Comparison of ENCODE assay signal across 11 cellular contexts in the genomic region with DNA sequence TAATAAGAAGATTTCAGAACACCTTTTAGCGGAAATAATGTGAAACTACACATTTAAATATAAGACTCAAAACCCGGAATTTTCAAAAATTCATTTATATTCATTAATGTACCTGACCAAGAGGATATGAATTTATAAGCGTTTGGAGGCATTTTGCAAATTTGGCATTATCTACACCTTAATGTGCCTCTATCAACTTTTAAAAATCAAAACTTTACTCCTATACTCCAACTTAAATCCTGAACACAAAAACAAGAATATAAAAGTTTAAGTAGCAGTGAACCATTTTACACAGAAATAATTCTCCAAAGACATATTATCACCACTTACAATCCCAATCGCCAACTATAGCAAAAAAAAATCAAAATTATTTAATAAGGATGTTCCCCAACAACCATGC. TPM values are rescaled to one million over a fixed set of nuclear protein-coding genes. Genes with fewer than 3 reads are reported as not detected.
DNase-seq lines count a peak whose midpoint lies in the region; ATAC-seq and TF ChIP-seq lines count a peak whose summit lies in the region.
"Had no signal": no experiment of that assay in that cellular context is flagged by ENCODE, and none has a peak within 500 bp of the region (broad histone marks: within the 10 kb centered on the region; RNA-seq: fewer than 3 reads in every experiment).

No MANE protein-coding gene starts in this region.

- peaks cover 83% of the 10 kb centered on the region for H3K79me2 ChIP-seq in neural cell (replicated peaks; ENCODE audit: insufficient read depth, low read length)

- peak overlapping the region; percentile 81 for H3K9ac ChIP-seq in neural cell (ENCODE audit: low read length)

- no peaks in the 10 kb centered on the region for H3K9me2 ChIP-seq in neural cell (ENCODE audit: insufficient read depth, low read length)

- no peaks in the 10 kb centered on the region for H3K36me3 Mint-ChIP-seq in naive thymus-derived CD4-positive, alpha-beta T cell

- CTCF ChIA-PET in naive thymus-derived CD4-positive, alpha-beta T cell (lab: Charles Lee) = no interaction called here

- H3K9me3 ChIP-seq in right atrium auricular region (no peaks in the 10 kb centered on the region), neural cell (ENCODE audit: low read length) (no peaks in the 10 kb centered on the region)
- H3K9me3 ChIP-seq in naive thymus-derived CD4-positive, alpha-beta T cell (ENCODE audit: control insufficient read depth in 2 of 3, low read length in 3 of 3) = no peaks in the 10 kb centered on the region

- H4K20me1 ChIP-seq in neural cell (ENCODE audit: insufficient read depth) = no peaks in the 10 kb centered on the region

- peaks cover 0 to 56% of the 10 kb centered on the region in 2 donors for H3K4me1 ChIP-seq in right atrium auricular region
- H3K4me1 ChIP-seq in naive thymus-derived CD4-positive, alpha-beta T cell (ENCODE audit: control insufficient read depth in 2 of 2, insufficient read depth in 2 of 2, low read length in 2 of 2) = no peaks in the 10 kb centered on the region

- H3K4me3 Mint-ChIP-seq in naive thymus-derived CD4-positive, alpha-beta T cell = no peak overlapping the region
- H3K4me3 Mint-ChIP-seq: immature natural killer cell had no signal

- no peak overlapping the region for H2AFZ ChIP-seq in neural cell (ENCODE audit: low read depth, low read length)

- peaks cover 0 to 17% (median 16%) of the 10 kb centered on the region in 7 donors for H3K4me1 Mint-ChIP-seq in naive thymus-derived CD4-positive, alpha-beta T cell

- no peak for TF ChIP-seq RAD21 in neural cell (conservative IDR thresholded peaks at IDR 0.05)

- H3K4me3 ChIP-seq in right atrium auricular region (peak overlapping the region; percentile 77 to 79), epithelial cell of esophagus (ENCODE audit: low read length) (peak overlapping the region; percentile 84), neural cell (ENCODE audit: low read length) (peak overlapping the region; percentile 75)
- H3K4me3 ChIP-seq in naive thymus-derived CD4-positive, alpha-beta T cell (ENCODE audit: low read length) = no peak overlapping the region

- POLR2A ChIA-PET in naive thymus-derived CD4-positive, alpha-beta T cell (lab: Charles Lee) = no interaction called here

- H3K27ac ChIP-seq in right atrium auricular region (peak overlapping the region; percentile 91 to 94), neural cell (ENCODE audit: low read length) (peak overlapping the region; percentile 93)
- H3K27ac ChIP-seq in naive thymus-derived CD4-positive, alpha-beta T cell (ENCODE audit: low read depth, low read length) = no peak overlapping the region

- H3K9me3 Mint-ChIP-seq in naive thymus-derived CD4-positive, alpha-beta T cell = peaks cover 0 to 11% (median 0%) of the 10 kb centered on the region in 11 donors

- H3K27ac Mint-ChIP-seq in naive thymus-derived CD4-positive, alpha-beta T cell = no peak overlapping the region
- H3K27ac Mint-ChIP-seq: immature natural killer cell had no signal

- no peaks in the 10 kb centered on the region for H3K36me3 ChIP-seq in right atrium auricular region
- H3K36me3 ChIP-seq in neural cell (ENCODE audit: insufficient read depth, low read length) = no peaks in the 10 kb centered on the region
- no peaks in the 10 kb centered on the region for H3K36me3 ChIP-seq in naive thymus-derived CD4-positive, alpha-beta T cell (ENCODE audit: control insufficient read depth in 2 of 3, insufficient read depth in 3 of 3, low read length in 3 of 3)

- DNase-seq in right atrium auricular region (ENCODE audit: low spot score) (no peak), left ventricle myocardium superior (no peak), epithelial cell of esophagus (ENCODE audit: low read depth) (no peak), AG08395 (ENCODE audit: low spot score) (no peak)
- no peak for DNase-seq in activated CD8-positive, alpha-beta memory T cell treated with anti-CD3 and anti-CD28 coated beads for 24 hours
- no peak for DNase-seq in stimulated activated CD4-positive, alpha-beta T cell treated with anti-CD3 and anti-CD28 coated beads, Interleukin-4, amount 100 ng/mL, for 4 hours
- no peak for DNase-seq in naive thymus-derived CD4-positive, alpha-beta T cell
- DNase-seq: activated CD4-positive, alpha-beta T cell treated with anti-CD3 and anti-CD28 coated beads for 48 hours; immature natural killer cell; stimulated activated CD4-positive, alpha-beta T cell treated with anti-CD3 and anti-CD28 coated beads, Interleukin-15, amount 100 ng/mL, for 24 hours had no signal

- no peaks in the 10 kb centered on the region for H3F3A ChIP-seq in neural cell (ENCODE audit: insufficient read depth, low read length, poor library complexity, severe bottlenecking)

- peaks cover 4 to 31% (median 13%) of the 10 kb centered on the region in 5 donors for H3K27me3 Mint-ChIP-seq in naive thymus-derived CD4-positive, alpha-beta T cell

- intact Hi-C loops in left ventricle myocardium superior (cut with micrococcal nuclease) = no loop called here
- intact Hi-C loops in naive thymus-derived CD4-positive, alpha-beta T cell (cut with micrococcal nuclease) = loop anchor here in 1 of 2 donors (10.0 kb wide), 1 partner anchor 98 kb away; no protein-coding TSS in a partner anchor

- peak overlapping the region; percentile 79 for H3K4me2 ChIP-seq in neural cell (ENCODE audit: low read length)

- no peak for TF ChIP-seq EP300 in neural cell (conservative IDR thresholded peaks at IDR 0.05; ENCODE audit: poor library complexity, severe bottlenecking)

- H3K27me3 ChIP-seq in right atrium auricular region = no peaks in the 10 kb centered on the region
- no peaks in the 10 kb centered on the region for H3K27me3 ChIP-seq in neural cell (ENCODE audit: insufficient read depth, low read depth, low read length)
- H3K27me3 ChIP-seq in naive thymus-derived CD4-positive, alpha-beta T cell (ENCODE audit: control insufficient read depth in 2 of 2, insufficient read depth in 2 of 2, low read length in 2 of 2) = peaks cover 0 to 10% of the 10 kb centered on the region in 2 donors

- ATAC-seq in left ventricle myocardium superior = no peak
- no peak for ATAC-seq in naive thymus-derived CD4-positive, alpha-beta T cell

- no peak for TF ChIP-seq CTCF in right atrium auricular region (IDR thresholded peaks at IDR 0.05)
- TF ChIP-seq CTCF in epithelial cell of esophagus (IDR thresholded peaks at IDR 0.05; ENCODE audit: insufficient read depth, low read depth, low read length, missing control alignments) = no peak
- TF ChIP-seq CTCF in neural cell (IDR thresholded peaks at IDR 0.05; ENCODE audit: poor library complexity, severe bottlenecking) = no peak

TF ChIP-seq in neural cell, 6 proteins besides CTCF, POLR2A, EP300 and RAD21:
- TF ChIP-seq, protein P1, sequence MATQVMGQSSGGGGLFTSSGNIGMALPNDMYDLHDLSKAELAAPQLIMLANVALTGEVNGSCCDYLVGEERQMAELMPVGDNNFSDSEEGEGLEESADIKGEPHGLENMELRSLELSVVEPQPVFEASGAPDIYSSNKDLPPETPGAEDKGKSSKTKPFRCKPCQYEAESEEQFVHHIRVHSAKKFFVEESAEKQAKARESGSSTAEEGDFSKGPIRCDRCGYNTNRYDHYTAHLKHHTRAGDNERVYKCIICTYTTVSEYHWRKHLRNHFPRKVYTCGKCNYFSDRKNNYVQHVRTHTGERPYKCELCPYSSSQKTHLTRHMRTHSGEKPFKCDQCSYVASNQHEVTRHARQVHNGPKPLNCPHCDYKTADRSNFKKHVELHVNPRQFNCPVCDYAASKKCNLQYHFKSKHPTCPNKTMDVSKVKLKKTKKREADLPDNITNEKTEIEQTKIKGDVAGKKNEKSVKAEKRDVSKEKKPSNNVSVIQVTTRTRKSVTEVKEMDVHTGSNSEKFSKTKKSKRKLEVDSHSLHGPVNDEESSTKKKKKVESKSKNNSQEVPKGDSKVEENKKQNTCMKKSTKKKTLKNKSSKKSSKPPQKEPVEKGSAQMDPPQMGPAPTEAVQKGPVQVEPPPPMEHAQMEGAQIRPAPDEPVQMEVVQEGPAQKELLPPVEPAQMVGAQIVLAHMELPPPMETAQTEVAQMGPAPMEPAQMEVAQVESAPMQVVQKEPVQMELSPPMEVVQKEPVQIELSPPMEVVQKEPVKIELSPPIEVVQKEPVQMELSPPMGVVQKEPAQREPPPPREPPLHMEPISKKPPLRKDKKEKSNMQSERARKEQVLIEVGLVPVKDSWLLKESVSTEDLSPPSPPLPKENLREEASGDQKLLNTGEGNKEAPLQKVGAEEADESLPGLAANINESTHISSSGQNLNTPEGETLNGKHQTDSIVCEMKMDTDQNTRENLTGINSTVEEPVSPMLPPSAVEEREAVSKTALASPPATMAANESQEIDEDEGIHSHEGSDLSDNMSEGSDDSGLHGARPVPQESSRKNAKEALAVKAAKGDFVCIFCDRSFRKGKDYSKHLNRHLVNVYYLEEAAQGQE (IDR thresholded peaks at IDR 0.05; ENCODE audit: borderline replicate concordance) = no peak
- TF ChIP-seq MXI1 (conservative IDR thresholded peaks at IDR 0.05; ENCODE audit: poor library complexity, severe bottlenecking) = no peak
- no peak for TF ChIP-seq EZH2 (IDR thresholded peaks at IDR 0.05; ENCODE audit: borderline replicate concordance, insufficient read depth, low read length, poor library complexity, severe bottlenecking)
- TF ChIP-seq SMC3 (conservative IDR thresholded peaks at IDR 0.05; ENCODE audit: poor library complexity) = no peak
- no peak for TF ChIP-seq POLR2AphosphoS5 (IDR thresholded peaks at IDR 0.05)
- TF ChIP-seq TAF1 (IDR thresholded peaks at IDR 0.05; ENCODE audit: low read depth) = no peak

RNA-seq across cellular contexts. Expression of a gene that starts 3.9 kb away (rescaled TPM):
- 10 to 100 TPM; 29.4 to 38.7 TPM for total RNA-seq in right atrium auricular region
- total RNA-seq in left ventricle myocardium superior = 18.2 TPM
- 32.4 and 39.3 TPM in 2 replicates for polyA plus RNA-seq in neural cell
- 105 and 110 TPM in 2 replicates for polyA minus RNA-seq in neural cell
- total RNA-seq in naive thymus-derived CD4-positive, alpha-beta T cell = 1 to 10 TPM in 1 of 5 experiments, under 1 TPM in 1, not detected in 3; 0.90 to 1.5 TPM
- not detected for polyA plus RNA-seq in naive thymus-derived CD4-positive, alpha-beta T cell
- polyA plus RNA-seq: immature natural killer cell had no signal
